ENCODE assay signal across 1 cellular context in genomic region chr14:24818823-24819341, GRCh38.
TF ChIP-seq lines count a peak whose summit lies in the region.

No MANE protein-coding gene starts in this region.

TF ChIP-seq in HepG2, 621 proteins besides CTCF, POLR2A, EP300 and RAD21 (continued from another document and continues in another):
- TF ChIP-seq, protein P1, sequence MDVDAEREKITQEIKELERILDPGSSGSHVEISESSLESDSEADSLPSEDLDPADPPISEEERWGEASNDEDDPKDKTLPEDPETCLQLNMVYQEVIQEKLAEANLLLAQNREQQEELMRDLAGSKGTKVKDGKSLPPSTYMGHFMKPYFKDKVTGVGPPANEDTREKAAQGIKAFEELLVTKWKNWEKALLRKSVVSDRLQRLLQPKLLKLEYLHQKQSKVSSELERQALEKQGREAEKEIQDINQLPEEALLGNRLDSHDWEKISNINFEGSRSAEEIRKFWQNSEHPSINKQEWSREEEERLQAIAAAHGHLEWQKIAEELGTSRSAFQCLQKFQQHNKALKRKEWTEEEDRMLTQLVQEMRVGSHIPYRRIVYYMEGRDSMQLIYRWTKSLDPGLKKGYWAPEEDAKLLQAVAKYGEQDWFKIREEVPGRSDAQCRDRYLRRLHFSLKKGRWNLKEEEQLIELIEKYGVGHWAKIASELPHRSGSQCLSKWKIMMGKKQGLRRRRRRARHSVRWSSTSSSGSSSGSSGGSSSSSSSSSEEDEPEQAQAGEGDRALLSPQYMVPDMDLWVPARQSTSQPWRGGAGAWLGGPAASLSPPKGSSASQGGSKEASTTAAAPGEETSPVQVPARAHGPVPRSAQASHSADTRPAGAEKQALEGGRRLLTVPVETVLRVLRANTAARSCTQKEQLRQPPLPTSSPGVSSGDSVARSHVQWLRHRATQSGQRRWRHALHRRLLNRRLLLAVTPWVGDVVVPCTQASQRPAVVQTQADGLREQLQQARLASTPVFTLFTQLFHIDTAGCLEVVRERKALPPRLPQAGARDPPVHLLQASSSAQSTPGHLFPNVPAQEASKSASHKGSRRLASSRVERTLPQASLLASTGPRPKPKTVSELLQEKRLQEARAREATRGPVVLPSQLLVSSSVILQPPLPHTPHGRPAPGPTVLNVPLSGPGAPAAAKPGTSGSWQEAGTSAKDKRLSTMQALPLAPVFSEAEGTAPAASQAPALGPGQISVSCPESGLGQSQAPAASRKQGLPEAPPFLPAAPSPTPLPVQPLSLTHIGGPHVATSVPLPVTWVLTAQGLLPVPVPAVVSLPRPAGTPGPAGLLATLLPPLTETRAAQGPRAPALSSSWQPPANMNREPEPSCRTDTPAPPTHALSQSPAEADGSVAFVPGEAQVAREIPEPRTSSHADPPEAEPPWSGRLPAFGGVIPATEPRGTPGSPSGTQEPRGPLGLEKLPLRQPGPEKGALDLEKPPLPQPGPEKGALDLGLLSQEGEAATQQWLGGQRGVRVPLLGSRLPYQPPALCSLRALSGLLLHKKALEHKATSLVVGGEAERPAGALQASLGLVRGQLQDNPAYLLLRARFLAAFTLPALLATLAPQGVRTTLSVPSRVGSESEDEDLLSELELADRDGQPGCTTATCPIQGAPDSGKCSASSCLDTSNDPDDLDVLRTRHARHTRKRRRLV (CRISPR knock-in tag; IDR thresholded peaks at IDR 0.05), result 0 out of 2 replicates have a peak, but pooled peaks have one; percentile 10
- TF ChIP-seq, protein P2, sequence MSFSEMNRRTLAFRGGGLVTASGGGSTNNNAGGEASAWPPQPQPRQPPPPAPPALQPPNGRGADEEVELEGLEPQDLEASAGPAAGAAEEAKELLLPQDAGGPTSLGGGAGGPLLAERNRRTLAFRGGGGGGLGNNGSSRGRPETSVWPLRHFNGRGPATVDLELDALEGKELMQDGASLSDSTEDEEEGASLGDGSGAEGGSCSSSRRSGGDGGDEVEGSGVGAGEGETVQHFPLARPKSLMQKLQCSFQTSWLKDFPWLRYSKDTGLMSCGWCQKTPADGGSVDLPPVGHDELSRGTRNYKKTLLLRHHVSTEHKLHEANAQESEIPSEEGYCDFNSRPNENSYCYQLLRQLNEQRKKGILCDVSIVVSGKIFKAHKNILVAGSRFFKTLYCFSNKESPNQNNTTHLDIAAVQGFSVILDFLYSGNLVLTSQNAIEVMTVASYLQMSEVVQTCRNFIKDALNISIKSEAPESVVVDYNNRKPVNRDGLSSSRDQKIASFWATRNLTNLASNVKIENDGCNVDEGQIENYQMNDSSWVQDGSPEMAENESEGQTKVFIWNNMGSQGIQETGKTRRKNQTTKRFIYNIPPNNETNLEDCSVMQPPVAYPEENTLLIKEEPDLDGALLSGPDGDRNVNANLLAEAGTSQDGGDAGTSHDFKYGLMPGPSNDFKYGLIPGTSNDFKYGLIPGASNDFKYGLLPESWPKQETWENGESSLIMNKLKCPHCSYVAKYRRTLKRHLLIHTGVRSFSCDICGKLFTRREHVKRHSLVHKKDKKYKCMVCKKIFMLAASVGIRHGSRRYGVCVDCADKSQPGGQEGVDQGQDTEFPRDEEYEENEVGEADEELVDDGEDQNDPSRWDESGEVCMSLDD (CRISPR knock-in tag; IDR thresholded peaks at IDR 0.05; ENCODE audit: borderline replicate concordance), result no peak
- TF ChIP-seq SOX6 (IDR thresholded peaks at IDR 0.05) (no peak), SOX6 (CRISPR knock-in tag; IDR thresholded peaks at IDR 0.05) (no peak), KLF13 (CRISPR knock-in tag; IDR thresholded peaks at IDR 0.05) (peak; percentile 70; the same call in 1 of the 2 replicates), GATAD2A (CRISPR knock-in tag; IDR thresholded peaks at IDR 0.05) (no peak), SIX1 (CRISPR knock-in tag; IDR thresholded peaks at IDR 0.05; ENCODE audit: borderline replicate concordance) (no peak), ZNF7 (CRISPR knock-in tag; IDR thresholded peaks at IDR 0.05) (no peak), KDM2A (CRISPR knock-in tag; IDR thresholded peaks at IDR 0.05; ENCODE audit: borderline replicate concordance, low read depth) (no peak), ZZZ3 (CRISPR knock-in tag; IDR thresholded peaks at IDR 0.05; ENCODE audit: borderline replicate concordance) (peak; percentile 13; the same call in 1 of the 2 replicates), HCFC1 (IDR thresholded peaks at IDR 0.05; ENCODE audit: low read depth, low read length) (no peak), GTF2F1 (IDR thresholded peaks at IDR 0.05; ENCODE audit: low read length) (no peak), HNRNPUL1 (IDR thresholded peaks at IDR 0.05; ENCODE audit: low read depth, low read length) (no peak), ZBTB7A (CRISPR knock-in tag; IDR thresholded peaks at IDR 0.05) (no peak), ZNF510 (CRISPR knock-in tag; IDR thresholded peaks at IDR 0.05; ENCODE audit: low read depth) (peak; percentile 18; the same call in 1 of the 2 replicates), THAP11 (CRISPR knock-in tag; IDR thresholded peaks at IDR 0.05) (no peak), MTA1 (CRISPR knock-in tag; IDR thresholded peaks at IDR 0.05; ENCODE audit: borderline replicate concordance) (no peak), HIVEP1 (CRISPR knock-in tag; IDR thresholded peaks at IDR 0.05) (no peak), MAF1 (CRISPR knock-in tag; IDR thresholded peaks at IDR 0.05; ENCODE audit: borderline replicate concordance) (0 out of 2 replicates have a peak, but pooled peaks have one; percentile 43), ZNF414 (CRISPR knock-in tag; IDR thresholded peaks at IDR 0.05) (no peak), NFYB (CRISPR knock-in tag; IDR thresholded peaks at IDR 0.05) (no peak), DZIP1 (CRISPR knock-in tag; IDR thresholded peaks at IDR 0.05) (0 out of 2 replicates have a peak, but pooled peaks have one; percentile 3), FIP1L1 (IDR thresholded peaks at IDR 0.05; ENCODE audit: borderline replicate concordance, insufficient read depth, low read depth, low read length) (0 out of 2 replicates have a peak, but pooled peaks have one; percentile 46), RFX5 (IDR thresholded peaks at IDR 0.05; ENCODE audit: low read depth, low read length) (no peak), FOXC1 (CRISPR knock-in tag; IDR thresholded peaks at IDR 0.05; ENCODE audit: borderline replicate concordance) (peak; percentile 23; the same call in 1 of the 2 replicates), ZNF44 (CRISPR knock-in tag; IDR thresholded peaks at IDR 0.05) (no peak), FOXO4 (CRISPR knock-in tag; conservative IDR thresholded peaks at IDR 0.05) (0 out of 2 replicates have a peak, but pooled peaks have one; percentile 27), AFF4 (CRISPR knock-in tag; IDR thresholded peaks at IDR 0.05) (no peak), U2AF2 (IDR thresholded peaks at IDR 0.05; ENCODE audit: low read depth, low read length) (no peak)
- TF ChIP-seq, protein P3, sequence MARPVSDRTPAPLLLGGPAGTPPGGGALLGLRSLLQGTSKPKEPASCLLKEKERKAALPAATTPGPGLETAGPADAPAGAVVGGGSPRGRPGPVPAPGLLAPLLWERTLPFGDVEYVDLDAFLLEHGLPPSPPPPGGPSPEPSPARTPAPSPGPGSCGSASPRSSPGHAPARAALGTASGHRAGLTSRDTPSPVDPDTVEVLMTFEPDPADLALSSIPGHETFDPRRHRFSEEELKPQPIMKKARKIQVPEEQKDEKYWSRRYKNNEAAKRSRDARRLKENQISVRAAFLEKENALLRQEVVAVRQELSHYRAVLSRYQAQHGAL (CRISPR knock-in tag; IDR thresholded peaks at IDR 0.05; ENCODE audit: not compliant biosample characterization), result no peak
- TF ChIP-seq, protein P4, sequence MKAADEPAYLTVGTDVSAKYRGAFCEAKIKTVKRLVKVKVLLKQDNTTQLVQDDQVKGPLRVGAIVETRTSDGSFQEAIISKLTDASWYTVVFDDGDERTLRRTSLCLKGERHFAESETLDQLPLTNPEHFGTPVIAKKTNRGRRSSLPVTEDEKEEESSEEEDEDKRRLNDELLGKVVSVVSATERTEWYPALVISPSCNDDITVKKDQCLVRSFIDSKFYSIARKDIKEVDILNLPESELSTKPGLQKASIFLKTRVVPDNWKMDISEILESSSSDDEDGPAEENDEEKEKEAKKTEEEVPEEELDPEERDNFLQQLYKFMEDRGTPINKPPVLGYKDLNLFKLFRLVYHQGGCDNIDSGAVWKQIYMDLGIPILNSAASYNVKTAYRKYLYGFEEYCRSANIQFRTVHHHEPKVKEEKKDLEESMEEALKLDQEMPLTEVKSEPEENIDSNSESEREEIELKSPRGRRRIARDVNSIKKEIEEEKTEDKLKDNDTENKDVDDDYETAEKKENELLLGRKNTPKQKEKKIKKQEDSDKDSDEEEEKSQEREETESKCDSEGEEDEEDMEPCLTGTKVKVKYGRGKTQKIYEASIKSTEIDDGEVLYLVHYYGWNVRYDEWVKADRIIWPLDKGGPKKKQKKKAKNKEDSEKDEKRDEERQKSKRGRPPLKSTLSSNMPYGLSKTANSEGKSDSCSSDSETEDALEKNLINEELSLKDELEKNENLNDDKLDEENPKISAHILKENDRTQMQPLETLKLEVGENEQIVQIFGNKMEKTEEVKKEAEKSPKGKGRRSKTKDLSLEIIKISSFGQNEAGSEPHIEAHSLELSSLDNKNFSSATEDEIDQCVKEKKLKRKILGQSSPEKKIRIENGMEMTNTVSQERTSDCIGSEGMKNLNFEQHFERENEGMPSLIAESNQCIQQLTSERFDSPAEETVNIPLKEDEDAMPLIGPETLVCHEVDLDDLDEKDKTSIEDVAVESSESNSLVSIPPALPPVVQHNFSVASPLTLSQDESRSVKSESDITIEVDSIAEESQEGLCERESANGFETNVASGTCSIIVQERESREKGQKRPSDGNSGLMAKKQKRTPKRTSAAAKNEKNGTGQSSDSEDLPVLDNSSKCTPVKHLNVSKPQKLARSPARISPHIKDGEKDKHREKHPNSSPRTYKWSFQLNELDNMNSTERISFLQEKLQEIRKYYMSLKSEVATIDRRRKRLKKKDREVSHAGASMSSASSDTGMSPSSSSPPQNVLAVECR (CRISPR knock-in tag; IDR thresholded peaks at IDR 0.05; ENCODE audit: borderline replicate concordance), result no peak
- TF ChIP-seq, protein P5, sequence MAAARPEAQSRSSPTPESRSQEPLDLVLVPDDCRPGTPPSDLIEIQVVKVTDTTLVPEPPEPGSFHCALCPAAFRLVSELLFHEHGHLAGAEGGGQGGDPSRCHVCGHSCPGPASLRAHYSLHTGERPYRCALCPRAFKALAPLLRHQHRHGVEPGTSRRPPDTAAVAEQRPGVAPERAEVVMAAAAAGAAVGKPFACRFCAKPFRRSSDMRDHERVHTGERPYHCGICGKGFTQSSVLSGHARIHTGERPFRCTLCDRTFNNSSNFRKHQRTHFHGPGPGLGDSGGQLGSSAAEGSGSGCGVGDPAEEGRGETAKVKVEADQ (CRISPR knock-in tag; IDR thresholded peaks at IDR 0.05; ENCODE audit: borderline replicate concordance), result no peak
